In genomic region chr3:12681586-12682371, GRCh38 we compare ENCODE assay signal across 9 cellular contexts. TPM values are rescaled to one million over a fixed set of nuclear protein-coding genes. Genes with fewer than 3 reads are reported as not detected.
DNase-seq lines count a peak whose midpoint lies in the region; ATAC-seq, FAIRE-seq and TF ChIP-seq lines count a peak whose summit lies in the region.
"Had no signal": no experiment of that assay in that cellular context is flagged by ENCODE, and none has a peak within 500 bp of the region (broad histone marks: within the 10 kb centered on the region; RNA-seq: fewer than 3 reads in every experiment).

No MANE protein-coding gene starts in this region.

- H3K9ac ChIP-seq in smooth muscle cell (ENCODE audit: low read depth): no peak overlapping the region

- H3K27ac ChIP-seq in left ventricle myocardium inferior (replicated peaks): peak overlapping the region; percentile 75
- peak overlapping the region; percentile 44 for H3K27ac ChIP-seq in smooth muscle cell (ENCODE audit: low read depth)
- no peak overlapping the region for H3K27ac ChIP-seq in CD4-positive, alpha-beta memory T cell (ENCODE audit: low read depth, low read length)

- no peak overlapping the region for H3K4me3 ChIP-seq in left ventricle myocardium inferior
- H3K4me3 ChIP-seq in smooth muscle cell: no peak overlapping the region
- no peak overlapping the region for H3K4me3 ChIP-seq in CD4-positive, alpha-beta memory T cell (ENCODE audit: low read length in 2 of 2)

- TF ChIP-seq CTCF in left ventricle myocardium inferior (IDR thresholded peaks at IDR 0.05; ENCODE audit: borderline replicate concordance): no peak
- no peak for TF ChIP-seq CTCF in smooth muscle cell (IDR thresholded peaks at IDR 0.05; ENCODE audit: borderline replicate concordance, insufficient read depth, poor library complexity, severe bottlenecking)

- peak; percentile 70 for FAIRE-seq in H54 (lab: Jason Lieb, UNC)

- peak; percentile 40 for ATAC-seq in activated naive CD8-positive, alpha-beta T cell treated with anti-CD3 and anti-CD28 coated beads, Interleukin-2, amount 50 U/mL, for 24 hours

- H3K9me3 ChIP-seq in left ventricle myocardium inferior (replicated peaks) (no peaks in the 10 kb centered on the region), smooth muscle cell (replicated peaks; ENCODE audit: low read depth) (no peaks in the 10 kb centered on the region)
- no peaks in the 10 kb centered on the region for H3K9me3 ChIP-seq in CD4-positive, alpha-beta memory T cell (ENCODE audit: control insufficient read depth in 1 of 2, low read length in 2 of 2)

- no peaks in the 10 kb centered on the region for H3K27me3 ChIP-seq in left ventricle myocardium inferior (ENCODE audit: low read depth)
- no peaks in the 10 kb centered on the region for H3K27me3 ChIP-seq in smooth muscle cell (ENCODE audit: low read depth)
- H3K27me3 ChIP-seq in CD4-positive, alpha-beta memory T cell (ENCODE audit: insufficient read depth, low read length): no peaks in the 10 kb centered on the region

- CTCF ChIA-PET in activated CD4-positive, alpha-beta T cell treated with anti-CD3 and anti-CD28 coated beads, Interleukin-2, amount 10 ng/mL, durations not matched to agents 7 days and 5 days (lab: Charles Lee): interaction anchor here (0.6 kb wide), 1 partner anchor 46 kb away, joined by 4 read pairs; no protein-coding TSS in a partner anchor
- CTCF ChIA-PET in CD4-positive, alpha-beta memory T cell (lab: Charles Lee; ENCODE audit: partially characterized antibody): no interaction called here

- no peak overlapping the region for H3K27ac Mint-ChIP-seq in activated naive CD8-positive, alpha-beta T cell treated with anti-CD3 and anti-CD28 coated beads, Interleukin-2, amount 50 U/mL, for 24 hours
- no peak overlapping the region for H3K27ac Mint-ChIP-seq in activated CD4-positive, alpha-beta T cell treated with anti-CD3 and anti-CD28 coated beads, Interleukin-2, amount 10 ng/mL, durations not matched to agents 7 days and 5 days
- no peak overlapping the region for H3K27ac Mint-ChIP-seq in CD4-positive, alpha-beta memory T cell

- intact Hi-C loops in left ventricle myocardium inferior (cut with micrococcal nuclease): no loop called here
- intact Hi-C loops in CD4-positive, alpha-beta memory T cell (cut with micrococcal nuclease): no loop called here

- peak overlapping the region; percentile 84 for H2AFZ ChIP-seq in smooth muscle cell (ENCODE audit: low read depth)

- H3K79me2 ChIP-seq in smooth muscle cell (ENCODE audit: low read depth): no peaks in the 10 kb centered on the region

- TF ChIP-seq POLR2A in H54 (IDR thresholded peaks at IDR 0.05; ENCODE audit: low read depth, low read length): no peak

- no peaks in the 10 kb centered on the region for H3K36me3 Mint-ChIP-seq in activated naive CD8-positive, alpha-beta T cell treated with anti-CD3 and anti-CD28 coated beads, Interleukin-2, amount 50 U/mL, for 24 hours (ENCODE audit: low read depth)
- no peaks in the 10 kb centered on the region for H3K36me3 Mint-ChIP-seq in activated CD4-positive, alpha-beta T cell treated with anti-CD3 and anti-CD28 coated beads, Interleukin-2, amount 10 ng/mL, durations not matched to agents 7 days and 5 days (ENCODE audit: low read depth)
- no peaks in the 10 kb centered on the region for H3K36me3 Mint-ChIP-seq in CD4-positive, alpha-beta memory T cell

- POLR2A ChIA-PET in activated CD4-positive, alpha-beta T cell treated with anti-CD3 and anti-CD28 coated beads, Interleukin-2, amount 10 ng/mL, durations not matched to agents 7 days and 5 days (lab: Charles Lee): no interaction called here
- POLR2A ChIA-PET in CD4-positive, alpha-beta memory T cell (lab: Charles Lee; ENCODE audit: partially characterized antibody): interaction anchor here (0.9 kb wide), 1 partner anchor 17 kb away, joined by 3 read pairs; no protein-coding TSS in a partner anchor

- no peak overlapping the region for H3K4me3 Mint-ChIP-seq in activated naive CD8-positive, alpha-beta T cell treated with anti-CD3 and anti-CD28 coated beads, Interleukin-2, amount 50 U/mL, for 24 hours
- H3K4me3 Mint-ChIP-seq in activated CD4-positive, alpha-beta T cell treated with anti-CD3 and anti-CD28 coated beads, Interleukin-2, amount 10 ng/mL, durations not matched to agents 7 days and 5 days: no peak overlapping the region
- H3K4me3 Mint-ChIP-seq in CD4-positive, alpha-beta memory T cell: no peak overlapping the region
- H3K4me3 Mint-ChIP-seq: nephron had no signal

- no peak for DNase-seq in H54 (ENCODE audit: insufficient read length, low spot score)
- DNase-seq in activated naive CD8-positive, alpha-beta T cell treated with anti-CD3 and anti-CD28 coated beads, Interleukin-2, amount 50 U/mL, for 24 hours: no peak
- no peak for DNase-seq in left ventricle myocardium inferior
- DNase-seq in smooth muscle cell (lab: John Stamatoyannopoulos, UW; ENCODE audit: unreplicated experiment): no peak
- DNase-seq in SHP77 treated with DMSO at 0.1 percent for 48 hours (lab: John Stamatoyannopoulos, UW): no peak
- DNase-seq in DMS53 (lab: John Stamatoyannopoulos, UW): no peak
- DNase-seq in activated CD4-positive, alpha-beta T cell treated with anti-CD3 and anti-CD28 coated beads, Interleukin-2, amount 10 ng/mL, durations not matched to agents 7 days and 5 days: no peak
- DNase-seq in CD4-positive, alpha-beta memory T cell: no peak

- H3K4me1 Mint-ChIP-seq in activated naive CD8-positive, alpha-beta T cell treated with anti-CD3 and anti-CD28 coated beads, Interleukin-2, amount 50 U/mL, for 24 hours: peaks cover 8% of the 10 kb centered on the region
- H3K4me1 Mint-ChIP-seq in activated CD4-positive, alpha-beta T cell treated with anti-CD3 and anti-CD28 coated beads, Interleukin-2, amount 10 ng/mL, durations not matched to agents 7 days and 5 days: peaks cover 7% of the 10 kb centered on the region
- no peaks in the 10 kb centered on the region for H3K4me1 Mint-ChIP-seq in CD4-positive, alpha-beta memory T cell

- no peak overlapping the region for H3K4me2 ChIP-seq in smooth muscle cell

- no peaks in the 10 kb centered on the region for H4K20me1 ChIP-seq in smooth muscle cell (ENCODE audit: low read depth)

- H3K4me1 ChIP-seq in left ventricle myocardium inferior (peaks cover 22% of the 10 kb centered on the region), smooth muscle cell (ENCODE audit: low read depth) (no peaks in the 10 kb centered on the region)
- no peaks in the 10 kb centered on the region for H3K4me1 ChIP-seq in CD4-positive, alpha-beta memory T cell (ENCODE audit: insufficient read depth, low read length)

- no peaks in the 10 kb centered on the region for H3K9me3 Mint-ChIP-seq in activated naive CD8-positive, alpha-beta T cell treated with anti-CD3 and anti-CD28 coated beads, Interleukin-2, amount 50 U/mL, for 24 hours
- no peaks in the 10 kb centered on the region for H3K9me3 Mint-ChIP-seq in activated CD4-positive, alpha-beta T cell treated with anti-CD3 and anti-CD28 coated beads, Interleukin-2, amount 10 ng/mL, durations not matched to agents 7 days and 5 days
- no peaks in the 10 kb centered on the region for H3K9me3 Mint-ChIP-seq in CD4-positive, alpha-beta memory T cell

- 80% methylated on average over 2 of the region's 2 CpGs for WGBS in smooth muscle cell (ENCODE audit: low lambda C conversion rate)

- no peaks in the 10 kb centered on the region for H3K36me3 ChIP-seq in left ventricle myocardium inferior
- no peaks in the 10 kb centered on the region for H3K36me3 ChIP-seq in smooth muscle cell (ENCODE audit: low read depth)
- no peaks in the 10 kb centered on the region for H3K36me3 ChIP-seq in CD4-positive, alpha-beta memory T cell (ENCODE audit: insufficient read depth, low read length)

- no peaks in the 10 kb centered on the region for H3K27me3 Mint-ChIP-seq in activated naive CD8-positive, alpha-beta T cell treated with anti-CD3 and anti-CD28 coated beads, Interleukin-2, amount 50 U/mL, for 24 hours
- H3K27me3 Mint-ChIP-seq in activated CD4-positive, alpha-beta T cell treated with anti-CD3 and anti-CD28 coated beads, Interleukin-2, amount 10 ng/mL, durations not matched to agents 7 days and 5 days: no peaks in the 10 kb centered on the region
- H3K27me3 Mint-ChIP-seq in CD4-positive, alpha-beta memory T cell: no peaks in the 10 kb centered on the region

- H3F3A ChIP-seq in smooth muscle cell (ENCODE audit: low read depth): no peaks in the 10 kb centered on the region

RNA-seq across cellular contexts. Expression of gene RAF1, which starts 17.9 kb away (rescaled TPM):
- total RNA-seq in left ventricle myocardium inferior: 137 TPM
- 72.2 and 75.4 TPM in 2 replicates for total RNA-seq in smooth muscle cell
- 48.4 and 54.0 TPM in 2 replicates for polyA plus RNA-seq in smooth muscle cell
- total RNA-seq in activated CD4-positive, alpha-beta T cell treated with anti-CD3 and anti-CD28 coated beads, Interleukin-2, amount 10 ng/mL, durations not matched to agents 7 days and 5 days: 10 to 100 TPM; 90.1 to 90.9 TPM
- 100 to 1,000 TPM; 116 to 120 TPM for total RNA-seq in CD4-positive, alpha-beta memory T cell
- 10 to 100 TPM; 54.1 to 74.0 TPM for polyA plus RNA-seq in CD4-positive, alpha-beta memory T cell
